18 cellular contexts compared by ENCODE assay signal in the genomic region with DNA sequence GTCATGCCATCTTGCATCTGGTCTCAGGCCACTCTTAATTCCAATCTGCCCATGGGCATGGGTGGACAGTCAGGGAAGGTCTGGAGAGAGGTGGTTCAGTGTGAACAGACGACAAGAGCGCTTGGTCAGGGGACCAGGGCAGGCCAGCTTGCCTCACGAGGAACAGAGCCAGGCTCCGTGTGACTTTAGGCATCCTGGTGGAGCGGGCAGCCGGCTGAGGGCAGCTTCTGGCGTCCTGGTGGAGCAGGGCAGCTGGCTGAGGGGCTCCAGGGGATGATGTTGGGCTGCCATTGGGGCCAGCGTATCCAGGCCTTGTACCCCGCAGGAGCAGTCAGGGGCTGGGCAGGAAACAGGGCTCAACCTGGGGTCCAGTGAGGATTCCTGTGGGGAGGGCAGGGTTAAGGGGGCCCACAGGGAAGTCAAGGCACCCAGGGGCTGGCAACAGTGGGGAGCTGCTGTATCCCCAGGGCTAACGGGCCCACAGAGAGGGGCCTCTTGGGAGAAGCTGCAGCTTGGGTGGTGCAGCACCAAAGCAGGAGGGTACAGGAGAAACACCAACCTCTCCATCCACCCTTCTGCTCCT.
DNase-seq lines count a peak whose midpoint lies in the region; ATAC-seq, FAIRE-seq and TF ChIP-seq lines count a peak whose summit lies in the region.
"Had no signal": no experiment of that assay in that cellular context is flagged by ENCODE, and none has a peak within 500 bp of the region (broad histone marks: within the 10 kb centered on the region; RNA-seq: fewer than 3 reads in every experiment).

No MANE protein-coding gene starts in this region.

- TF ChIP-seq POLR2A in lower leg skin (IDR thresholded peaks at IDR 0.05), result no peak

- no peaks in the 10 kb centered on the region for H3K9me3 Mint-ChIP-seq in activated CD8-positive, alpha-beta memory T cell treated with anti-CD3 and anti-CD28 coated beads, Interleukin-2, amount 10 ng/mL, durations not matched to agents 7 days and 5 days (ENCODE audit: low read depth)
- H3K9me3 Mint-ChIP-seq: CD4-positive, alpha-beta T cell; HFFc6 had no signal

- ATAC-seq in activated CD8-positive, alpha-beta memory T cell treated with anti-CD3 and anti-CD28 coated beads, Interleukin-2, amount 10 ng/mL, durations not matched to agents 7 days and 5 days, result no peak
- ATAC-seq in HG03139 (IDR thresholded peaks at IDR 0.05; ENCODE audit: unreplicated experiment) (no peak), pancreas (no peak)
- ATAC-seq: GM12878 had no signal

- H3K4me1 Mint-ChIP-seq in activated CD8-positive, alpha-beta memory T cell treated with anti-CD3 and anti-CD28 coated beads, Interleukin-2, amount 10 ng/mL, durations not matched to agents 7 days and 5 days, result no peaks in the 10 kb centered on the region
- H3K4me1 Mint-ChIP-seq: B cell had no signal

- TF ChIP-seq CTCF in lower leg skin (IDR thresholded peaks at IDR 0.05) (no peak), pancreas (IDR thresholded peaks at IDR 0.05) (no peak)

- H3K27me3 Mint-ChIP-seq in activated CD8-positive, alpha-beta memory T cell treated with anti-CD3 and anti-CD28 coated beads, Interleukin-2, amount 10 ng/mL, durations not matched to agents 7 days and 5 days, result peaks cover 2% of the 10 kb centered on the region

- H3K4me3 ChIP-seq in lower leg skin (ENCODE audit: low read depth, poor library complexity, severe bottlenecking) (no peak overlapping the region), pancreas (no peak overlapping the region)
- H3K4me3 ChIP-seq: GM12878 had no signal

- intact Hi-C loops in lower leg skin (cut with DNase I; ENCODE audit: low total_unique reads) (no loop called here), posterior vena cava (cut with DNase I) (no loop called here), pancreas (cut with DNase I) (no loop called here)

- H3K4me1 ChIP-seq in pancreas, result no peaks in the 10 kb centered on the region

- no peaks in the 10 kb centered on the region for H3K9me3 ChIP-seq in pancreas

- H3K4me3 Mint-ChIP-seq in activated CD8-positive, alpha-beta memory T cell treated with anti-CD3 and anti-CD28 coated beads, Interleukin-2, amount 10 ng/mL, durations not matched to agents 7 days and 5 days, result no peak overlapping the region
- H3K4me3 Mint-ChIP-seq: B cell; CD4-positive, alpha-beta T cell; HFFc6 had no signal

- H3K27ac Mint-ChIP-seq in activated CD8-positive, alpha-beta memory T cell treated with anti-CD3 and anti-CD28 coated beads, Interleukin-2, amount 10 ng/mL, durations not matched to agents 7 days and 5 days, result no peak overlapping the region
- H3K27ac Mint-ChIP-seq: B cell; CD4-positive, alpha-beta T cell; HFFc6 had no signal

- H3K27me3 ChIP-seq in pancreas, result no peaks in the 10 kb centered on the region

- FAIRE-seq in pancreas (lab: Jason Lieb, UNC), result no peak
- FAIRE-seq: GM12878, GM18507 had no signal

- H3K36me3 ChIP-seq in pancreas, result no peaks in the 10 kb centered on the region

- WGBS in lower leg skin, 2 donors, result 96% methylated on average over 10 of the region's 10 CpGs
- 81 to 90% methylated on average over 10 of the region's 10 CpGs for WGBS in pancreas, 2 donors

- CTCF ChIA-PET in activated CD8-positive, alpha-beta memory T cell treated with anti-CD3 and anti-CD28 coated beads, Interleukin-2, amount 10 ng/mL, durations not matched to agents 7 days and 5 days (lab: Charles Lee), result no interaction called here

- no peaks in the 10 kb centered on the region for H3K36me3 Mint-ChIP-seq in activated CD8-positive, alpha-beta memory T cell treated with anti-CD3 and anti-CD28 coated beads, Interleukin-2, amount 10 ng/mL, durations not matched to agents 7 days and 5 days

- DNase-seq in AG20443 (ENCODE audit: low spot score) (peak; percentile 6), lower leg skin (ENCODE audit: low spot score in 2 of 2) (peak; percentile 6 to 83), posterior vena cava (ENCODE audit: low spot score) (peak; percentile 71), NCI-H524 treated with DMSO at 0.1 percent for 48 hours (lab: John Stamatoyannopoulos, UW) (no peak), pancreas (no peak)
- DNase-seq in activated CD8-positive, alpha-beta memory T cell treated with anti-CD3 and anti-CD28 coated beads, Interleukin-2, amount 10 ng/mL, durations not matched to agents 7 days and 5 days, result peak; percentile 23
- DNase-seq: ACHN; C1 segment of cervical spinal cord; Calu3; CD4-positive, alpha-beta T cell; DMS 273 treated with DMSO at 0.1 percent for 48 hours; HCEC 1CT; HFFc6 had no signal

- H3K27ac ChIP-seq in pancreas, result no peak overlapping the region
- H3K27ac ChIP-seq: HL-60 had no signal

Comparison
In these comparisons a context has a peak if more than half of its experiments do, and no peak if none do; other contexts are left out.
1. DNase-seq: peak in AG20443 (single experiment), activated CD8-positive, alpha-beta memory T cell treated with anti-CD3 and anti-CD28 coated beads, Interleukin-2, amount 10 ng/mL, durations not matched to agents 7 days and 5 days (single experiment), lower leg skin (2 of 2) and posterior vena cava (single experiment); none in NCI-H524 treated with DMSO at 0.1 percent for 48 hours (single experiment) and pancreas (0 of 6).